In genomic region chr1:16215882-16216753, GRCh38 we compare ENCODE assay signal across 8 cellular contexts.
DNase-seq lines count a peak whose midpoint lies in the region; ATAC-seq and TF ChIP-seq lines count a peak whose summit lies in the region.

No MANE protein-coding gene starts in this region.

- H3K4me3 ChIP-seq in WERI-Rb-1 (ENCODE audit: low read depth, low read length), result no peak overlapping the region
- H3K4me3 ChIP-seq in skeletal muscle cell (ENCODE audit: low read depth, low read length), result peak overlapping the region; percentile 52

- DNase-seq in GM10248 (ENCODE audit: extremely low spot score) (peak; percentile 80), NCI-H1105 (lab: John Stamatoyannopoulos, UW) (peak; percentile 94), WERI-Rb-1 (peak; percentile 47), iPS-NIHi7 (ENCODE audit: extremely low spot score) (peak; percentile 94), skeletal muscle cell (ENCODE audit: low read depth) (peak; percentile 55), KG1 (lab: John Stamatoyannopoulos, UW) (no peak), NK-92 (lab: John Stamatoyannopoulos, UW; ENCODE audit: unreplicated experiment) (no peak)
- DNase-seq in central memory CD8-positive, alpha-beta T cell (ENCODE audit: low spot score in 2 of 2), result no peak

- no peak overlapping the region for H3K27ac Mint-ChIP-seq in central memory CD8-positive, alpha-beta T cell (ENCODE audit: low read depth)

- peaks cover 8% of the 10 kb centered on the region for H3K4me1 Mint-ChIP-seq in central memory CD8-positive, alpha-beta T cell

- H3K9me3 ChIP-seq in WERI-Rb-1 (ENCODE audit: severe bottlenecking), result no peaks in the 10 kb centered on the region

- ATAC-seq in central memory CD8-positive, alpha-beta T cell (replicated peaks; ENCODE audit: extremely low read depth, poor library complexity, severe bottlenecking), result no peak

- H3K9me3 Mint-ChIP-seq in central memory CD8-positive, alpha-beta T cell, result no peaks in the 10 kb centered on the region

- H3K27ac ChIP-seq in WERI-Rb-1, result no peak overlapping the region

- no peaks in the 10 kb centered on the region for H3K36me3 ChIP-seq in WERI-Rb-1

- peaks cover 5% of the 10 kb centered on the region for H3K36me3 Mint-ChIP-seq in central memory CD8-positive, alpha-beta T cell (ENCODE audit: insufficient read depth)

- H3K4me3 Mint-ChIP-seq in central memory CD8-positive, alpha-beta T cell, result peak overlapping the region; percentile 74

- no peaks in the 10 kb centered on the region for H3K27me3 ChIP-seq in WERI-Rb-1 (ENCODE audit: insufficient read depth, low read depth, severe bottlenecking)

- POLR2A ChIA-PET in GM10248 (lab: Yijun Ruan, JAX), result interaction anchor here (0.6 to 1.6 kb wide), 2 partner anchors 9 to 277 kb away, joined by 3 to 7 read pairs; no protein-coding TSS in a partner anchor

- H3K27me3 Mint-ChIP-seq in central memory CD8-positive, alpha-beta T cell, result no peaks in the 10 kb centered on the region

- CTCF ChIA-PET in GM10248 (lab: Yijun Ruan, JAX), result interaction anchor here (0.9 to 2.6 kb wide), 6 partner anchors 8 to 148 kb away, joined by 3 to 11 read pairs (median 4); no protein-coding TSS in a partner anchor

- TF ChIP-seq CTCF in GM10248 (IDR thresholded peaks at IDR 0.05; ENCODE audit: control extremely low read depth, extremely low read depth, low read depth, missing control alignments) (no peak), WERI-Rb-1 (IDR thresholded peaks at IDR 0.05; ENCODE audit: low read depth, low read length) (no peak)

Comparison
In these comparisons a context has a peak if more than half of its experiments do, and no peak if none do; other contexts are left out.
1. DNase-seq: peak in GM10248 (single experiment), NCI-H1105 (single experiment), WERI-Rb-1 (single experiment), iPS-NIHi7 (single experiment) and skeletal muscle cell (single experiment); none in central memory CD8-positive, alpha-beta T cell (0 of 2), KG1 (single experiment) and NK-92 (single experiment).